21 cellular contexts compared by ENCODE assay signal in genomic region chr5:171627936-171628335, GRCh38.
"Had no signal": no experiment of that assay in that cellular context is flagged by ENCODE, and none has a peak within 500 bp of the region (broad histone marks: within the 10 kb centered on the region; RNA-seq: fewer than 3 reads in every experiment).

No MANE protein-coding gene starts in this region.

- H3K36me3 ChIP-seq: gastrocnemius medialis, ovary, suprapubic skin, transverse colon, vagina had no signal

- H3K4me3 ChIP-seq: gastrocnemius medialis, lung, ovary, psoas muscle, suprapubic skin, transverse colon, vagina had no signal

- H3K9me3 ChIP-seq: gastrocnemius medialis, ovary, psoas muscle, suprapubic skin, transverse colon, vagina had no signal

- H3K27me3 ChIP-seq: ovary, vagina had no signal

- ATAC-seq: gastrocnemius medialis; natural killer cell; psoas muscle; right cardiac atrium; stimulated activated naive CD8-positive, alpha-beta T cell treated with anti-CD3 and anti-CD28 coated beads, Interleukin-15, amount 100 ng/mL, for 72 hours had no signal

- H3K27ac ChIP-seq: gastrocnemius medialis, ovary, psoas muscle, suprapubic skin, transverse colon, vagina had no signal

- DNase-seq: effector memory CD4-positive, alpha-beta T cell; erythroblast; gastrocnemius medialis; kidney; natural killer cell; occipital lobe; ovary; posterior cingulate gyrus; right cardiac atrium; small intestine; stimulated activated CD4-positive, alpha-beta T cell treated with anti-CD3 and anti-CD28 coated beads, Interleukin-12 subunit alpha, Interleukin-12 subunit beta, amount 100 ng/mL, for 4 hours; stimulated activated CD4-positive, alpha-beta T cell treated with anti-CD3 and anti-CD28 coated beads, Interleukin-1b, Interleukin-23, amount 100 ng/mL, for 48 hours; stimulated activated CD4-positive, alpha-beta T cell treated with anti-CD3 and anti-CD28 coated beads, Interleukin-4, amount 100 ng/mL, for 1 hour; stimulated activated CD8-positive, alpha-beta memory T cell treated with anti-CD3 and anti-CD28 coated beads, Interleukin-4, amount 100 ng/mL, for 48 hours; stimulated activated naive CD4-positive, alpha-beta T cell; stimulated activated naive CD8-positive, alpha-beta T cell treated with anti-CD3 and anti-CD28 coated beads, Interleukin-15, amount 100 ng/mL, for 72 hours; transverse colon had no signal
